15 cellular contexts compared by ENCODE assay signal in the genomic region with DNA sequence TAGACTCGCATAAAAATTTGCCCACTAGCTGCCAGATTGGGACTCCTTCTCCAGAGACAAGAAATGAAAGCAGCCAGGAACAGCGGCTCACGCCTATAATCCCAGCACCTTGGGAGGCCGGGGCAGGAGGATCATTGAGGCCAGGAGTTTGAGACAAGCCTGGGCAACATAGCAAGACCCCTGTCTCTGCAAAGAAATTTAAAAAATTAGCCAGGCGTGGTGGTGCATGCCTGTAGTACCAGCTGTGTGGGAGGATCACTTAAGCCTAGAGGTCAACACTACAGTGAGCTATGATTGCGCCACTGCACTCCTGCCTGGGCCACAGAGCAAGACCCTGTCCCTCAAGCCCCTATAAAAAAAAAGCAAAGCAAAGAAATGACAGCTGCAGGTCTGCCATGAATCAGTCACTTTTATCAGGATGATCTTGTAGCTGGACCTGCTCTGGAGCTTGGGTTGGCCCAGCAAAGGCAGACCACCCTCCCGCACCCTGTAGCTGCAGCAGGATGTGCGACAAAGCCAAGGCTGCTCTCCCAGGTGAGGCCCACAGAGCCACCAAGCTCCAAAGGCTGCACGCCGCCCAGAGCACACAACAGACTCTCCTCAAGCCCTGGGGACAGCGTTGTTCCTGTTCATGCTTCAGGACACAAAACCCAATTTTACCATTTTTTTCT. TPM values are rescaled to one million over a fixed set of nuclear protein-coding genes. Genes with fewer than 3 reads are reported as not detected.
A peak's percentile ranks its signal among the peaks of the same experiment; 100 is the strongest.
DNase-seq lines count a peak whose midpoint lies in the region; ATAC-seq, FAIRE-seq and TF ChIP-seq lines count a peak whose summit lies in the region.
"Had no signal": no experiment of that assay in that cellular context is flagged by ENCODE, and none has a peak within 500 bp of the region (broad histone marks: within the 10 kb centered on the region; RNA-seq: fewer than 3 reads in every experiment).

No MANE protein-coding gene starts in this region.

- no peak overlapping the region for H3K4me3 ChIP-seq in BLaER1 treated with 17β-estradiol and CSF1 and Interleukin-3, amounts not matched to agents 10 nM and 100 nM
- H3K4me3 ChIP-seq in CD8-positive, alpha-beta T cell (ENCODE audit: low read depth, low read length): no peak overlapping the region
- H3K4me3 ChIP-seq: lung, tibial artery had no signal

- POLR2A ChIA-PET in CD8-positive, alpha-beta T cell (lab: Charles Lee): interaction anchor here (0.7 to 2.0 kb wide), 8 partner anchors 14 to 412 kb away, joined by 3 to 9 read pairs (median 4); a partner anchor contains a TSS
- POLR2A ChIA-PET in activated CD4-positive, alpha-beta memory T cell treated with anti-CD3 and anti-CD28 coated beads, Interleukin-2, amount 10 ng/mL, durations not matched to agents 7 days and 5 days (lab: Charles Lee): interaction anchor here (1.0 to 4.9 kb wide), 14 partner anchors 9 to 112 kb away, joined by 3 to 51 read pairs (median 7); a partner anchor contains a TSS

- peaks cover 92% of the 10 kb centered on the region for H3K36me3 Mint-ChIP-seq in CD8-positive, alpha-beta T cell
- peaks cover 81% of the 10 kb centered on the region for H3K36me3 Mint-ChIP-seq in activated CD4-positive, alpha-beta memory T cell treated with anti-CD3 and anti-CD28 coated beads, Interleukin-2, amount 10 ng/mL, durations not matched to agents 7 days and 5 days (ENCODE audit: low read depth)
- peaks cover 28 to 59% (median 34%) of the 10 kb centered on the region in 3 donors for H3K36me3 Mint-ChIP-seq in immature natural killer cell

- H3K27ac Mint-ChIP-seq in CD8-positive, alpha-beta T cell: peak overlapping the region; percentile 90
- H3K27ac Mint-ChIP-seq in activated CD4-positive, alpha-beta memory T cell treated with anti-CD3 and anti-CD28 coated beads, Interleukin-2, amount 10 ng/mL, durations not matched to agents 7 days and 5 days: peak overlapping the region; percentile 98
- peak overlapping the region; percentile 88 to 99 (median 92) for H3K27ac Mint-ChIP-seq in immature natural killer cell

- no peaks in the 10 kb centered on the region for H3K27me3 ChIP-seq in BLaER1 treated with 17β-estradiol and CSF1 and Interleukin-3, amounts not matched to agents 10 nM and 100 nM
- H3K27me3 ChIP-seq in CD8-positive, alpha-beta T cell (ENCODE audit: insufficient read depth, low read length): no peaks in the 10 kb centered on the region
- H3K27me3 ChIP-seq: tibial artery had no signal

- CTCF ChIA-PET in CD8-positive, alpha-beta T cell (lab: Charles Lee): interaction anchor here (1.1 to 1.5 kb wide), 3 partner anchors 21 to 111 kb away, joined by 3 to 4 read pairs (median 3); no protein-coding TSS in a partner anchor
- CTCF ChIA-PET in activated CD4-positive, alpha-beta memory T cell treated with anti-CD3 and anti-CD28 coated beads, Interleukin-2, amount 10 ng/mL, durations not matched to agents 7 days and 5 days (lab: Charles Lee): interaction anchor here (0.9 to 2.3 kb wide), 5 partner anchors 7 to 111 kb away, joined by 3 to 18 read pairs (median 3); no protein-coding TSS in a partner anchor

- peaks cover 76% of the 10 kb centered on the region for H3K4me1 Mint-ChIP-seq in CD8-positive, alpha-beta T cell (ENCODE audit: low read depth)
- H3K4me1 Mint-ChIP-seq in activated CD4-positive, alpha-beta memory T cell treated with anti-CD3 and anti-CD28 coated beads, Interleukin-2, amount 10 ng/mL, durations not matched to agents 7 days and 5 days: peaks cover 68% of the 10 kb centered on the region
- peaks cover 35 to 52% of the 10 kb centered on the region in 2 donors for H3K4me1 Mint-ChIP-seq in immature natural killer cell

- H3K4me1 ChIP-seq in BLaER1 treated with 17β-estradiol and CSF1 and Interleukin-3, amounts not matched to agents 10 nM and 100 nM: peaks cover 78 to 88% (median 83%) of the 10 kb centered on the region in 10 experiments
- H3K4me1 ChIP-seq in CD8-positive, alpha-beta T cell (ENCODE audit: insufficient read depth, low read length): peaks cover 43% of the 10 kb centered on the region

- no peaks in the 10 kb centered on the region for H3K9me3 Mint-ChIP-seq in CD8-positive, alpha-beta T cell
- no peaks in the 10 kb centered on the region for H3K9me3 Mint-ChIP-seq in activated CD4-positive, alpha-beta memory T cell treated with anti-CD3 and anti-CD28 coated beads, Interleukin-2, amount 10 ng/mL, durations not matched to agents 7 days and 5 days
- H3K9me3 Mint-ChIP-seq in immature natural killer cell: peaks cover 0 to 1% (median 0%) of the 10 kb centered on the region in 6 donors

- H3K9me3 ChIP-seq in BLaER1 treated with 17β-estradiol and CSF1 and Interleukin-3, amounts not matched to agents 10 nM and 100 nM (replicated peaks in 1 of 11): no peaks in the 10 kb centered on the region
- H3K9me3 ChIP-seq in CD8-positive, alpha-beta T cell (ENCODE audit: low read length): no peaks in the 10 kb centered on the region
- H3K9me3 ChIP-seq: tibial artery had no signal

- ATAC-seq in CD8-positive, alpha-beta T cell: no peak

- H3K27me3 Mint-ChIP-seq in CD8-positive, alpha-beta T cell (ENCODE audit: low read depth): no peaks in the 10 kb centered on the region
- no peaks in the 10 kb centered on the region for H3K27me3 Mint-ChIP-seq in activated CD4-positive, alpha-beta memory T cell treated with anti-CD3 and anti-CD28 coated beads, Interleukin-2, amount 10 ng/mL, durations not matched to agents 7 days and 5 days
- H3K27me3 Mint-ChIP-seq in immature natural killer cell (ENCODE audit: low read depth in 3 of 3): peaks cover 15 to 31% (median 20%) of the 10 kb centered on the region in 3 donors
- H3K27me3 Mint-ChIP-seq: B cell had no signal

- DNase-seq in CD8-positive, alpha-beta T cell: no peak
- DNase-seq in activated CD4-positive, alpha-beta memory T cell treated with anti-CD3 and anti-CD28 coated beads, Interleukin-2, amount 10 ng/mL, durations not matched to agents 7 days and 5 days: no peak
- DNase-seq in immature natural killer cell (no peak), HTR-8/SVneo (ENCODE audit: insufficient read length, low spot score) (no peak), pons (ENCODE audit: low spot score) (no peak)
- DNase-seq in stimulated activated CD4-positive, alpha-beta T cell treated with anti-CD3 and anti-CD28 coated beads, Interleukin-4, amount 100 ng/mL, for 1 hour: no peak
- DNase-seq: NCI-H1092, NCI-H69, OCI-M1, tibial artery had no signal

- H3K36me3 ChIP-seq in BLaER1 treated with 17β-estradiol and CSF1 and Interleukin-3, amounts not matched to agents 10 nM and 100 nM: peaks cover 84 to 98% (median 96%) of the 10 kb centered on the region in 11 experiments
- peaks cover 60% of the 10 kb centered on the region for H3K36me3 ChIP-seq in CD8-positive, alpha-beta T cell (ENCODE audit: insufficient read depth, low read length)

- no peak overlapping the region for H3K4me3 Mint-ChIP-seq in CD8-positive, alpha-beta T cell
- H3K4me3 Mint-ChIP-seq in activated CD4-positive, alpha-beta memory T cell treated with anti-CD3 and anti-CD28 coated beads, Interleukin-2, amount 10 ng/mL, durations not matched to agents 7 days and 5 days: no peak overlapping the region
- H3K4me3 Mint-ChIP-seq in immature natural killer cell: no peak overlapping the region
- H3K4me3 Mint-ChIP-seq: B cell had no signal

- peak overlapping the region; percentile 67 to 86 (median 78) for H3K4me2 ChIP-seq in BLaER1 treated with 17β-estradiol and CSF1 and Interleukin-3, amounts not matched to agents 10 nM and 100 nM

- TF ChIP-seq CTCF in CD8-positive, alpha-beta T cell (IDR thresholded peaks at IDR 0.05): no peak

- H4K20me1 ChIP-seq in BLaER1 treated with 17β-estradiol and CSF1 and Interleukin-3, amounts not matched to agents 10 nM and 100 nM: peaks cover 0 to 99% (median 51%) of the 10 kb centered on the region in 11 experiments; a peak in 17 of 22 replicates

- intact Hi-C loops in CD8-positive, alpha-beta T cell (cut with DNase I, micrococcal nuclease): no loop called here

- FAIRE-seq in HTR-8/SVneo (lab: Jason Lieb, UNC): no peak
- FAIRE-seq: bronchial epithelial cell had no signal

- H3K9ac ChIP-seq in BLaER1 treated with 17β-estradiol and CSF1 and Interleukin-3, amounts not matched to agents 10 nM and 100 nM: peak overlapping the region in 5 of 11 experiments; percentile 7 to 62 (median 39); a peak in 4 of 22 replicates
- H3K9ac ChIP-seq: parathyroid adenoma had no signal

- peak overlapping the region in 6 of 11 experiments; percentile 49 to 67 (median 60); a peak in 6 of 22 replicates for H3K27ac ChIP-seq in BLaER1 treated with 17β-estradiol and CSF1 and Interleukin-3, amounts not matched to agents 10 nM and 100 nM
- H3K27ac ChIP-seq in CD8-positive, alpha-beta T cell (ENCODE audit: low read depth, low read length): peak overlapping the region; percentile 61
- H3K27ac ChIP-seq: tibial artery had no signal

RNA-seq across cellular contexts. Expression of a gene that starts 20.4 kb away (rescaled TPM):
- total RNA-seq in CD8-positive, alpha-beta T cell: 100 to 1,000 TPM; 755 to 805 TPM
- total RNA-seq in activated CD4-positive, alpha-beta memory T cell treated with anti-CD3 and anti-CD28 coated beads, Interleukin-2, amount 10 ng/mL, durations not matched to agents 7 days and 5 days: 10 to 100 TPM; 95.4 to 96.8 TPM
- polyA plus RNA-seq in immature natural killer cell: 10 to 100 TPM in 2 of 3 donors, 1 to 10 TPM in 1; 9.6 to 31.7 (median 22.7) TPM

RNA-seq across cellular contexts. Expression of a gene that starts 38.2 kb away (rescaled TPM):
- total RNA-seq in CD8-positive, alpha-beta T cell: 100 to 1,000 TPM; 475 to 490 TPM
- 100 to 1,000 TPM; 288 to 309 TPM for total RNA-seq in activated CD4-positive, alpha-beta memory T cell treated with anti-CD3 and anti-CD28 coated beads, Interleukin-2, amount 10 ng/mL, durations not matched to agents 7 days and 5 days
- polyA plus RNA-seq in immature natural killer cell: 100 to 1,000 TPM; 176 to 336 (median 233) TPM

Comparison
In these comparisons a context has a peak if more than half of its experiments do, and no peak if none do; other contexts are left out.
1. RNA of a gene that starts 20.4 kb away (total RNA-seq): 755 to 805 TPM in CD8-positive, alpha-beta T cell; 95.4 to 96.8 TPM in activated CD4-positive, alpha-beta memory T cell treated with anti-CD3 and anti-CD28 coated beads, Interleukin-2, amount 10 ng/mL, durations not matched to agents 7 days and 5 days; every median in the first group is over 4 times any median in the second.
2. Peak in every context shown above with its lines, with median percentiles within 50 percentile points of each other: H3K27ac Mint-ChIP-seq.